ENCODE assay signal across 38 cellular contexts in genomic region chr2:136611451-136611850, GRCh38.
"Had no signal": no experiment of that assay in that cellular context is flagged by ENCODE, and none has a peak within 500 bp of the region (broad histone marks: within the 10 kb centered on the region; RNA-seq: fewer than 3 reads in every experiment).

No MANE protein-coding gene starts in this region.

- H3K27me3 Mint-ChIP-seq: activated CD4-positive, alpha-beta memory T cell treated with anti-CD3 and anti-CD28 coated beads, Interleukin-2, amount 10 ng/mL, durations not matched to agents 7 days and 5 days; activated naive CD4-positive, alpha-beta T cell treated with anti-CD3 and anti-CD28 coated beads, Interleukin-2, amount 10 ng/mL, durations not matched to agents 7 days and 5 days had no signal

- H3K36me3 ChIP-seq: adrenal gland, brain microvascular endothelial cell, breast epithelium, WERI-Rb-1 had no signal

- H3K36me3 Mint-ChIP-seq: activated naive CD4-positive, alpha-beta T cell treated with anti-CD3 and anti-CD28 coated beads, Interleukin-2, amount 10 ng/mL, durations not matched to agents 7 days and 5 days; activated naive CD4-positive, alpha-beta T cell treated with anti-CD3 and anti-CD28 coated beads, Interleukin-2, amount 50 U/mL, for 24 hours; activated naive CD8-positive, alpha-beta T cell; activated naive CD8-positive, alpha-beta T cell treated with anti-CD3 and anti-CD28 coated beads, Interleukin-2, amount 10 ng/mL, durations not matched to agents 7 days and 5 days; WTC11 had no signal

- H3K9me3 Mint-ChIP-seq: activated CD4-positive, alpha-beta memory T cell treated with anti-CD3 and anti-CD28 coated beads, Interleukin-2, amount 10 ng/mL, durations not matched to agents 7 days and 5 days; activated CD4-positive, alpha-beta T cell treated with anti-CD3 and anti-CD28 coated beads, Interleukin-2, amount 10 ng/mL, durations not matched to agents 7 days and 5 days; activated naive CD4-positive, alpha-beta T cell treated with anti-CD3 and anti-CD28 coated beads, Interleukin-2, amount 10 ng/mL, durations not matched to agents 7 days and 5 days; activated naive CD8-positive, alpha-beta T cell treated with anti-CD3 and anti-CD28 coated beads, Interleukin-2, amount 10 ng/mL, durations not matched to agents 7 days and 5 days; activated T-cell treated with anti-CD3 and anti-CD28 coated beads, Interleukin-2, amount 50 U/mL, for 4 hours; activated T-cell treated with anti-CD3 and anti-CD28 coated beads, Interleukin-2, amount 50 U/mL, for 72 hours; activated T-helper 2 cell treated with anti-CD3 and anti-CD28 coated beads, Interferon-gamma antibody, Interleukin-2, Interleukin-4, amounts not matched to agents 10 μg/mL and 5 μg/mL and 100 μg/mL, durations not matched to agents 14 hours and 24 hours and 36 hours; T-helper 1 cell treated with Interleukin-12 subunit alpha and Interleukin-12 subunit beta and Interleukin-4 antibody, amounts not matched to agents 30 μg/mL and 1 μg/mL, for 36 hours; T-helper 2 cell treated with Interferon-gamma antibody and Interleukin-4, amounts not matched to agents 5 μg/mL and 100 μg/mL, for 36 hours; WTC11 had no signal

- H3K4me1 Mint-ChIP-seq: activated CD4-positive, alpha-beta memory T cell treated with anti-CD3 and anti-CD28 coated beads, Interleukin-2, amount 10 ng/mL, durations not matched to agents 7 days and 5 days; activated CD4-positive, alpha-beta T cell treated with anti-CD3 and anti-CD28 coated beads for 36 hours; activated CD4-positive, alpha-beta T cell treated with anti-CD3 and anti-CD28 coated beads, Interleukin-2, amount 10 ng/mL, durations not matched to agents 7 days and 5 days; activated naive CD4-positive, alpha-beta T cell treated with anti-CD3 and anti-CD28 coated beads, Interleukin-2, amount 10 ng/mL, durations not matched to agents 7 days and 5 days; activated naive CD4-positive, alpha-beta T cell treated with anti-CD3 and anti-CD28 coated beads, Interleukin-2, amount 50 U/mL, for 24 hours; activated naive CD8-positive, alpha-beta T cell treated with anti-CD3 and anti-CD28 coated beads, Interleukin-2, amount 10 ng/mL, durations not matched to agents 7 days and 5 days; WTC11 had no signal

- H3K27ac Mint-ChIP-seq: activated CD4-positive, alpha-beta memory T cell treated with anti-CD3 and anti-CD28 coated beads, Interleukin-2, amount 10 ng/mL, durations not matched to agents 7 days and 5 days; activated CD4-positive, alpha-beta T cell treated with anti-CD3 and anti-CD28 coated beads for 36 hours; activated CD4-positive, alpha-beta T cell treated with anti-CD3 and anti-CD28 coated beads, Interleukin-2, amount 10 ng/mL, durations not matched to agents 7 days and 5 days; activated CD8-positive, alpha-beta T cell treated with anti-CD3 and anti-CD28 coated beads, Interleukin-2, amount 10 ng/mL, durations not matched to agents 7 days and 5 days; activated naive CD4-positive, alpha-beta T cell treated with anti-CD3 and anti-CD28 coated beads, Interleukin-2, amount 10 ng/mL, durations not matched to agents 7 days and 5 days; activated naive CD4-positive, alpha-beta T cell treated with anti-CD3 and anti-CD28 coated beads, Interleukin-2, amount 50 U/mL, for 24 hours; activated naive CD8-positive, alpha-beta T cell; activated naive CD8-positive, alpha-beta T cell treated with anti-CD3 and anti-CD28 coated beads, Interleukin-2, amount 10 ng/mL, durations not matched to agents 7 days and 5 days; activated T-cell treated with anti-CD3 and anti-CD28 coated beads, Interleukin-2, amount 50 U/mL, for 72 hours; activated T-helper 2 cell treated with anti-CD3 and anti-CD28 coated beads, Interferon-gamma antibody, Interleukin-2, Interleukin-4, amounts not matched to agents 10 μg/mL and 5 μg/mL and 100 μg/mL, durations not matched to agents 14 hours and 24 hours and 36 hours; T-helper 1 cell treated with Interleukin-12 subunit alpha and Interleukin-12 subunit beta and Interleukin-4 antibody, amounts not matched to agents 30 μg/mL and 1 μg/mL, for 36 hours; T-helper 2 cell treated with Interferon-gamma antibody and Interleukin-4, amounts not matched to agents 5 μg/mL and 100 μg/mL, for 36 hours; WTC11 had no signal

- H3K9me3 ChIP-seq: adrenal gland, body of pancreas, breast epithelium had no signal

- H3K4me3 Mint-ChIP-seq: activated CD4-positive, alpha-beta memory T cell treated with anti-CD3 and anti-CD28 coated beads, Interleukin-2, amount 10 ng/mL, durations not matched to agents 7 days and 5 days; activated CD4-positive, alpha-beta T cell treated with anti-CD3 and anti-CD28 coated beads for 36 hours; activated CD4-positive, alpha-beta T cell treated with anti-CD3 and anti-CD28 coated beads, Interleukin-2, amount 10 ng/mL, durations not matched to agents 7 days and 5 days; activated CD8-positive, alpha-beta T cell treated with anti-CD3 and anti-CD28 coated beads, Interleukin-2, amount 10 ng/mL, durations not matched to agents 7 days and 5 days; activated naive CD4-positive, alpha-beta T cell treated with anti-CD3 and anti-CD28 coated beads, Interleukin-2, amount 10 ng/mL, durations not matched to agents 7 days and 5 days; activated naive CD4-positive, alpha-beta T cell treated with anti-CD3 and anti-CD28 coated beads, Interleukin-2, amount 50 U/mL, for 24 hours; activated naive CD8-positive, alpha-beta T cell; activated naive CD8-positive, alpha-beta T cell treated with anti-CD3 and anti-CD28 coated beads, Interleukin-2, amount 10 ng/mL, durations not matched to agents 7 days and 5 days; activated T-cell treated with anti-CD3 and anti-CD28 coated beads, Interleukin-2, amount 50 U/mL, for 4 hours; activated T-cell treated with anti-CD3 and anti-CD28 coated beads, Interleukin-2, amount 50 U/mL, for 72 hours; T-helper 1 cell treated with Interleukin-12 subunit alpha and Interleukin-12 subunit beta and Interleukin-4 antibody, amounts not matched to agents 30 μg/mL and 1 μg/mL, for 36 hours; T-helper 2 cell treated with Interferon-gamma antibody and Interleukin-4, amounts not matched to agents 5 μg/mL and 100 μg/mL, for 36 hours; WTC11 had no signal

- ATAC-seq: activated CD4-positive, alpha-beta T cell treated with anti-CD3 and anti-CD28 coated beads for 36 hours; activated CD4-positive, CD25-positive, alpha-beta regulatory T cell treated with anti-CD3 and anti-CD28 coated beads, Interleukin-2, amount 50 U/mL, for 24 hours; activated CD8-positive, alpha-beta T cell treated with anti-CD3 and anti-CD28 coated beads, Interleukin-2, amount 10 ng/mL, durations not matched to agents 7 days and 5 days; activated T-cell treated with anti-CD3 and anti-CD28 coated beads, Interleukin-2, amount 50 U/mL, for 4 hours; activated T-cell treated with anti-CD3 and anti-CD28 coated beads, Interleukin-2, amount 50 U/mL, for 72 hours; body of pancreas; WTC11 had no signal

- H3K27ac ChIP-seq: adrenal gland, body of pancreas, brain microvascular endothelial cell, breast epithelium had no signal

- H3K4me1 ChIP-seq: adrenal gland, body of pancreas, breast epithelium had no signal

- H3K27me3 ChIP-seq: adrenal gland, body of pancreas, brain microvascular endothelial cell, breast epithelium had no signal

- H3K4me3 ChIP-seq: adrenal gland, body of pancreas, breast epithelium had no signal

- DNase-seq: activated CD4-positive, alpha-beta memory T cell treated with anti-CD3 and anti-CD28 coated beads, Interleukin-2, amount 10 ng/mL, durations not matched to agents 7 days and 5 days; activated CD4-positive, alpha-beta T cell treated with anti-CD3 and anti-CD28 coated beads for 1 hour; activated CD4-positive, alpha-beta T cell treated with anti-CD3 and anti-CD28 coated beads for 36 hours; activated CD4-positive, alpha-beta T cell treated with anti-CD3 and anti-CD28 coated beads for 48 hours; activated CD4-positive, alpha-beta T cell treated with anti-CD3 and anti-CD28 coated beads, Interleukin-2, amount 10 ng/mL, durations not matched to agents 7 days and 5 days; activated CD4-positive, alpha-beta T cell treated with anti-CD3 and anti-CD28 coated beads, Interleukin-2, amount 50 U/mL, for 48 hours; activated CD4-positive, CD25-positive, alpha-beta regulatory T cell; activated CD8-positive, alpha-beta memory T cell treated with anti-CD3 and anti-CD28 coated beads for 24 hours; activated CD8-positive, alpha-beta memory T cell treated with anti-CD3 and anti-CD28 coated beads, Interleukin-2, amount 50 U/mL, for 4 hours; activated CD8-positive, alpha-beta T cell treated with anti-CD3 and anti-CD28 coated beads, Interleukin-2, amount 10 ng/mL, durations not matched to agents 7 days and 5 days; activated effector memory CD4-positive, alpha-beta T cell treated with Interleukin-2 at 50 U/mL for 16 hours; activated gamma-delta T cell; activated naive CD4-positive, alpha-beta T cell treated with anti-CD3 and anti-CD28 coated beads, Interleukin-2, amount 10 ng/mL, durations not matched to agents 7 days and 5 days; activated naive CD4-positive, alpha-beta T cell treated with Interleukin-2 at 50 U/mL for 16 hours; activated naive CD8-positive, alpha-beta T cell treated with anti-CD3 and anti-CD28 coated beads, Interleukin-2, amount 10 ng/mL, durations not matched to agents 7 days and 5 days; activated T-cell treated with anti-CD3 and anti-CD28 coated beads for 4 hours; activated T-cell treated with anti-CD3 and anti-CD28 coated beads, Interleukin-2, amount 50 U/mL, for 1 hour; activated T-cell treated with anti-CD3 and anti-CD28 coated beads, Interleukin-2, amount 50 U/mL, for 4 hours; activated T-cell treated with anti-CD3 and anti-CD28 coated beads, Interleukin-2, amount 50 U/mL, for 72 hours; adrenal gland; amniotic stem cell; aorta; body of pancreas; brain microvascular endothelial cell; central memory CD4-positive, alpha-beta T cell; SW 1271; T-helper 1 cell; T-helper 2 cell; T-helper 9 cell; WERI-Rb-1 had no signal
